Comparison of ENCODE assay signal across 1 cellular context in the genomic region with DNA sequence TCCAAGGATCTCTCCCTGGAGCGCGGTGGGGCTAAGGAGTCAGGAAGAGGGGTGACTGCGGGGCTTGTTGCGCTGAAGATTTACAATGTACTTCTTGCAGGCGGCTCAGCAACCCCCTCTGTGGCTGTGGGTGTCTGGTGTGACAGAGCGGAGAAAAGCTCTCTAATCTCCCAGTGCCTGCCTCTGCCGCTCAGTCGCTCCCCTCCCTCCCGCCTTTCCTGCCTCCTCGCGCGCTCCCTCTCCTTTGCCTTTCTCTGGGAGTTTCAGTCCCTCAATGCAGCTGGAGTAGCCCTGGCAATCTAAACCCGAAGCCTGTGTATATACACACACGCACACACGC.
TF ChIP-seq lines count a peak whose summit lies in the region.

No MANE protein-coding gene starts in this region.

TF ChIP-seq in HCT116, 20 proteins besides CTCF, POLR2A, EP300 and RAD21 (continued from another document):
- TF ChIP-seq, protein P1, sequence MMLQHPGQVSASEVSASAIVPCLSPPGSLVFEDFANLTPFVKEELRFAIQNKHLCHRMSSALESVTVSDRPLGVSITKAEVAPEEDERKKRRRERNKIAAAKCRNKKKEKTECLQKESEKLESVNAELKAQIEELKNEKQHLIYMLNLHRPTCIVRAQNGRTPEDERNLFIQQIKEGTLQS (IDR thresholded peaks at IDR 0.05): no peak
